ENCODE assay signal across 11 cellular contexts in the genomic region with DNA sequence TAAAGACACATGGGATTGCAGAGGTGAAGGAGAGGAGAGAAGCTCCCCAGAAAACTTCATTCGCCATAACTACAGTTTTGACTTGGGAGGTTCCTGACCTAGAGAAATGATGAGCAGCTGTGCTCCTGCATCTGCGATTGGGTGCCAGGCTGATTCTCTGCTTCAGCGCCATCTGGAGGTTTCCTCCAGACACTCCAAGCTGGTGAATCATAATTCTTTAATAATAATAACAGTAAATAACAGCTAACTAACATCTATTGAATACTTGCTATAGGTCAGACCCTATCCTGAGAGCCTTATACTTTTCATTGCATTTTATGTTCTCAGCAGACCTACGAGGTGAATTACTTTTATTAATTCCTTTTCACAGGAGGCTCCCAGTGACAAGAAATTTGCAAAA.
A peak's percentile ranks its signal among the peaks of the same experiment; 100 is the strongest.
DNase-seq lines count a peak whose midpoint lies in the region; ATAC-seq and TF ChIP-seq lines count a peak whose summit lies in the region.
"Had no signal": no experiment of that assay in that cellular context is flagged by ENCODE, and none has a peak within 500 bp of the region (broad histone marks: within the 10 kb centered on the region; RNA-seq: fewer than 3 reads in every experiment).

No MANE protein-coding gene starts in this region.

- no peaks in the 10 kb centered on the region for H3K27me3 Mint-ChIP-seq in endothelial cell (ENCODE audit: unreplicated experiment)

- ATAC-seq in GM18519 (IDR thresholded peaks at IDR 0.05; ENCODE audit: low FRiP score, unreplicated experiment) (no peak), GM18873 (IDR thresholded peaks at IDR 0.05; ENCODE audit: low FRiP score, unreplicated experiment) (no peak)
- ATAC-seq: activated CD4-positive, CD25-positive, alpha-beta regulatory T cell treated with anti-CD3 and anti-CD28 coated beads, Interleukin-2, amount 50 U/mL, for 24 hours; K562; lower lobe of right lung had no signal

- TF ChIP-seq CTCF in endothelial cell (IDR thresholded peaks at IDR 0.05; ENCODE audit: unreplicated experiment): peak; percentile 54

- no peaks in the 10 kb centered on the region for H3K9me3 Mint-ChIP-seq in endothelial cell (ENCODE audit: unreplicated experiment)

- H3K27ac Mint-ChIP-seq in endothelial cell (ENCODE audit: unreplicated experiment): no peak overlapping the region

- no peak overlapping the region for H3K4me3 Mint-ChIP-seq in endothelial cell (ENCODE audit: unreplicated experiment)

- no peaks in the 10 kb centered on the region for H3K36me3 Mint-ChIP-seq in endothelial cell (ENCODE audit: low read depth, unreplicated experiment)

- H3K4me1 Mint-ChIP-seq in endothelial cell (ENCODE audit: unreplicated experiment): no peaks in the 10 kb centered on the region

- DNase-seq in NCI-H2227 (lab: John Stamatoyannopoulos, UW; ENCODE audit: unreplicated experiment) (peak; percentile 19), NCI-H2227 treated with DMSO at 0.1 percent for 48 hours (lab: John Stamatoyannopoulos, UW) (no peak), NCI-H748 treated with DMSO at 0.1 percent for 48 hours (lab: John Stamatoyannopoulos, UW) (peak; percentile 23), endothelial cell (ENCODE audit: low spot score) (peak; percentile 49), superior temporal gyrus (ENCODE audit: extremely low spot score) (peak; percentile 21)
- no peak for DNase-seq in stimulated activated CD4-positive, alpha-beta T cell treated with anti-CD3 and anti-CD28 coated beads, Interleukin-12 subunit alpha, Interleukin-12 subunit beta, amount 100 ng/mL, for 4 hours
- DNase-seq: lower lobe of right lung had no signal

Comparison
In these comparisons a context has a peak if more than half of its experiments do, and no peak if none do; other contexts are left out.
1. DNase-seq: peak in NCI-H2227 (single experiment), NCI-H748 treated with DMSO at 0.1 percent for 48 hours (single experiment), endothelial cell (single experiment) and superior temporal gyrus (single experiment); none in NCI-H2227 treated with DMSO at 0.1 percent for 48 hours (single experiment) and stimulated activated CD4-positive, alpha-beta T cell treated with anti-CD3 and anti-CD28 coated beads, Interleukin-12 subunit alpha, Interleukin-12 subunit beta, amount 100 ng/mL, for 4 hours (single experiment).